9 cellular contexts compared by ENCODE assay signal in genomic region chr16:20040011-20040410, GRCh38. TPM values are rescaled to one million over a fixed set of nuclear protein-coding genes. Genes with fewer than 3 reads are reported as not detected.
"Had no signal": no experiment of that assay in that cellular context is flagged by ENCODE, and none has a peak within 500 bp of the region (broad histone marks: within the 10 kb centered on the region; RNA-seq: fewer than 3 reads in every experiment).

No MANE protein-coding gene starts in this region.

- DNase-seq: KBM-7, KG1 had no signal

- H3K4me3 Mint-ChIP-seq: IgD-negative memory B cell had no signal

- H3K4me1 Mint-ChIP-seq: IgD-negative memory B cell had no signal

- FAIRE-seq: HTR-8/SVneo, K562 had no signal

- ATAC-seq: K562 had no signal

- H3K36me3 Mint-ChIP-seq: IgD-negative memory B cell had no signal

- H3K27ac ChIP-seq: HL-60, KMS-11 had no signal

- H3K4me3 ChIP-seq: K562 had no signal

- H3K27me3 Mint-ChIP-seq: IgD-negative memory B cell had no signal

- H3K4me2 ChIP-seq: KMS-11 had no signal

- H3K27ac Mint-ChIP-seq: IgD-negative memory B cell had no signal

- H3K9ac ChIP-seq: KMS-11 had no signal

RNA-seq across cellular contexts. Expression of gene GPR139, which starts 33.7 kb away (rescaled TPM):
- total RNA-seq: HT-29, HT1080, K562 had no signal
- polyA plus RNA-seq: IgD-negative memory B cell, K562 had no signal
